In genomic region chr3:12797892-12798558, GRCh38 we compare ENCODE assay signal across 1 cellular context.
TF ChIP-seq lines count a peak whose summit lies in the region.

No MANE protein-coding gene starts in this region.

TF ChIP-seq in GM23338, 12 proteins besides CTCF, POLR2A, EP300 and RAD21 (continued from another document):
- no peak for TF ChIP-seq REST (IDR thresholded peaks at IDR 0.05; ENCODE audit: unreplicated experiment)
TF ChIP-seq in GM23338: peak in this region for 0.
